In the genomic region with DNA sequence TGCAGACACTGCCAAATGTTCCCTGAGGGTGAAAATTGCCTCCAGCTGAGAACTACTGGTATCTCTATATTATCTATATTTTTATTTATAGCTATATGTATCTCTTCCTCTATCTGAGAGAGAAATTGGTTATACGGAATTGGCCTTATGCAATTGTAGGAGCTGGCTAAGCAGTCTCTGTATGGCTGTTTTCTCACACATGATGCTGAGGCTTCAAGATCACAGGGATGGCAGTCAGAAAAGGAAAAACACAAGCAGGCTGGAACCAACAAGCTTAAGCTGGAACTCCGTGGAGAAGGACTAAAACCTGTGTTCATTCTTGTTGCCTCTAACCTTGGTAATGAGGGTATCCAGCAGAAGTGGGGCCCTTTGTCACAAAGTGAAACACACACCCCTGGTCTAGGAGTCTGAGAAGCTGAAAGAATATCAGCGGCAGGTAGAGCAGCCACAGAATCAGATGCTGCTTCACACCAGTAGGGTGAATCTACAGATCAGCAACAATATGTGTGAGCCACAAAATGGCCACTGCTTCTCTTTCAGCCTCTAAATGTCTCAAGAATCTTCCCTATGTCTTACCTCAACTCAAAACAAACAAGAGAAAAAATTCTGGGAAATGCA, we compare ENCODE assay signal across 12 cellular contexts.
DNase-seq lines count a peak whose midpoint lies in the region; ATAC-seq, FAIRE-seq and TF ChIP-seq lines count a peak whose summit lies in the region.
"Had no signal": no experiment of that assay in that cellular context is flagged by ENCODE, and none has a peak within 500 bp of the region (broad histone marks: within the 10 kb centered on the region; RNA-seq: fewer than 3 reads in every experiment).

No MANE protein-coding gene starts in this region.

- peak overlapping the region; percentile 90 for H3K27ac Mint-ChIP-seq in T-helper 1 cell treated with Interleukin-12 subunit alpha and Interleukin-12 subunit beta and Interleukin-4 antibody, amounts not matched to agents 30 μg/mL and 1 μg/mL, for 36 hours
- H3K27ac Mint-ChIP-seq in naive thymus-derived CD8-positive, alpha-beta T cell, result peak overlapping the region in 9 of 10 donors; percentile 88 to 98 (median 94)
- H3K27ac Mint-ChIP-seq: nephron progenitor cell had no signal

- peak overlapping the region in 2 of 4 donors; percentile 17 to 26 for H3K27ac ChIP-seq in upper lobe of left lung

- H3K4me1 ChIP-seq in upper lobe of left lung, result no peaks in the 10 kb centered on the region

- H3K27me3 ChIP-seq in upper lobe of left lung, result no peaks in the 10 kb centered on the region

- H3K9me3 ChIP-seq in upper lobe of left lung, result no peaks in the 10 kb centered on the region

- no peak overlapping the region for H3K4me3 ChIP-seq in upper lobe of left lung
- H3K4me3 ChIP-seq: smooth muscle cell had no signal

- H3K36me3 ChIP-seq in upper lobe of left lung, result no peaks in the 10 kb centered on the region

- TF ChIP-seq CTCF in upper lobe of left lung (IDR thresholded peaks at IDR 0.05), result no peak

- peaks cover 73% of the 10 kb centered on the region for H3K4me1 Mint-ChIP-seq in T-helper 1 cell treated with Interleukin-12 subunit alpha and Interleukin-12 subunit beta and Interleukin-4 antibody, amounts not matched to agents 30 μg/mL and 1 μg/mL, for 36 hours (ENCODE audit: low read depth)
- peaks cover 29 to 100% (median 88%) of the 10 kb centered on the region in 4 donors for H3K4me1 Mint-ChIP-seq in naive thymus-derived CD8-positive, alpha-beta T cell
- H3K4me1 Mint-ChIP-seq: nephron progenitor cell had no signal

- H3K27me3 Mint-ChIP-seq in T-helper 1 cell treated with Interleukin-12 subunit alpha and Interleukin-12 subunit beta and Interleukin-4 antibody, amounts not matched to agents 30 μg/mL and 1 μg/mL, for 36 hours (ENCODE audit: low read depth), result no peaks in the 10 kb centered on the region
- no peaks in the 10 kb centered on the region for H3K27me3 Mint-ChIP-seq in naive thymus-derived CD8-positive, alpha-beta T cell

- TF ChIP-seq POLR2A in GM12891 (IDR thresholded peaks at IDR 0.05; ENCODE audit: low read depth, low read length) (no peak), upper lobe of left lung (IDR thresholded peaks at IDR 0.05) (no peak)

- H3K9me3 Mint-ChIP-seq in T-helper 1 cell treated with Interleukin-12 subunit alpha and Interleukin-12 subunit beta and Interleukin-4 antibody, amounts not matched to agents 30 μg/mL and 1 μg/mL, for 36 hours, result peaks cover 6% of the 10 kb centered on the region
- H3K9me3 Mint-ChIP-seq in naive thymus-derived CD8-positive, alpha-beta T cell, result peaks cover 0 to 28% (median 0%) of the 10 kb centered on the region in 9 donors

- peak; percentile 48 for FAIRE-seq in GM12891 (lab: Jason Lieb, UNC)
- FAIRE-seq: TTC549 had no signal

- H3K4me3 Mint-ChIP-seq in T-helper 1 cell treated with Interleukin-12 subunit alpha and Interleukin-12 subunit beta and Interleukin-4 antibody, amounts not matched to agents 30 μg/mL and 1 μg/mL, for 36 hours, result no peak overlapping the region
- H3K4me3 Mint-ChIP-seq in naive thymus-derived CD8-positive, alpha-beta T cell, result peak overlapping the region in 7 of 10 donors; percentile 40 to 77 (median 57)
- H3K4me3 Mint-ChIP-seq: nephron progenitor cell had no signal

- ATAC-seq in HG02943 (IDR thresholded peaks at IDR 0.05; ENCODE audit: low read depth, unreplicated experiment), result peak; percentile 1
- ATAC-seq in naive thymus-derived CD8-positive, alpha-beta T cell, result peak; percentile 59 to 63
- ATAC-seq in upper lobe of left lung (ENCODE audit: low FRiP score in 2 of 2), result no peak

- H3K36me3 Mint-ChIP-seq in T-helper 1 cell treated with Interleukin-12 subunit alpha and Interleukin-12 subunit beta and Interleukin-4 antibody, amounts not matched to agents 30 μg/mL and 1 μg/mL, for 36 hours (ENCODE audit: low read depth), result peaks cover 16% of the 10 kb centered on the region
- H3K36me3 Mint-ChIP-seq in naive thymus-derived CD8-positive, alpha-beta T cell, result peaks cover 0 to 9% (median 5%) of the 10 kb centered on the region in 3 donors

- DNase-seq in GM12891 (ENCODE audit: insufficient read length, low spot score), result no peak
- DNase-seq in naive thymus-derived CD8-positive, alpha-beta T cell, result peak in 4 of 10 donors; percentile 37 to 55 (median 40)
- no peak for DNase-seq in NCI-H345 treated with DMSO at 0.1 percent for 48 hours (lab: John Stamatoyannopoulos, UW; ENCODE audit: unreplicated experiment)
- DNase-seq in upper lobe of left lung, result no peak
- DNase-seq in NCI-H187 treated with DMSO at 0.1 percent for 48 hours (lab: John Stamatoyannopoulos, UW), result no peak
- DNase-seq: islet precursor cell, NCI-H2081, nephron progenitor cell had no signal

- 74 to 83% methylated on average over 3 of the region's 3 CpGs for WGBS in upper lobe of left lung, 2 donors

- TF ChIP-seq EP300 in upper lobe of left lung (IDR thresholded peaks at IDR 0.05), result no peak

- POLR2A ChIA-PET in naive thymus-derived CD8-positive, alpha-beta T cell (lab: Charles Lee), result interaction anchor here (0.8 to 2.5 kb wide), 5 partner anchors 14 to 1146 kb away, joined by 3 to 12 read pairs (median 4); a partner anchor contains a TSS

TF ChIP-seq in GM12891, 5 proteins besides CTCF, POLR2A, EP300 and RAD21:
- TF ChIP-seq PAX5 (IDR thresholded peaks at IDR 0.05; ENCODE audit: insufficient read depth, low read length, severe bottlenecking) (no peak), SPI1 (IDR thresholded peaks at IDR 0.05; ENCODE audit: low read depth, low read length) (no peak), TAF1 (IDR thresholded peaks at IDR 0.05; ENCODE audit: low read depth, low read length) (no peak), POU2F2 (IDR thresholded peaks at IDR 0.05; ENCODE audit: low read depth, low read length) (no peak), POLR2AphosphoS5 (IDR thresholded peaks at IDR 0.05; ENCODE audit: low read depth, low read length) (no peak)
TF ChIP-seq in GM12891: peak in this region for 0.

Comparison
In these comparisons a context has a peak if more than half of its experiments do, and no peak if none do; other contexts are left out.
1. ATAC-seq: peak in HG02943 (single experiment) and naive thymus-derived CD8-positive, alpha-beta T cell (2 of 2); none in upper lobe of left lung (0 of 2).